In genomic region chr16:16021646-16021987, GRCh38 we compare ENCODE assay signal across 10 cellular contexts.
DNase-seq lines count a peak whose midpoint lies in the region; ATAC-seq and TF ChIP-seq lines count a peak whose summit lies in the region.
"Had no signal": no experiment of that assay in that cellular context is flagged by ENCODE, and none has a peak within 500 bp of the region (broad histone marks: within the 10 kb centered on the region; RNA-seq: fewer than 3 reads in every experiment).

No MANE protein-coding gene starts in this region.

- intact Hi-C loops in heart left ventricle (cut with DNase I) (loop anchor here in 4 of 10 donors (5.0 to 10.0 kb wide), 4 partner anchors 53 to 137 kb away; partner anchors contain the start of gene CEP20 (in 2 of the 4)), Right ventricle myocardium inferior (cut with DNase I) (loop anchor here (5.0 kb wide), 3 partner anchors 51 to 134 kb away; partner anchors contain the start of gene CEP20)

- ATAC-seq in heart left ventricle: peak in 2 of 4 donors; percentile 0 to 4
- ATAC-seq in Right ventricle myocardium inferior: no peak
- no peak for ATAC-seq in upper lobe of left lung (ENCODE audit: low FRiP score in 2 of 2)
- no peak for ATAC-seq in GM18502 (IDR thresholded peaks at IDR 0.05; ENCODE audit: poor library complexity, unreplicated experiment)

- TF ChIP-seq POLR2A in heart left ventricle (IDR thresholded peaks at IDR 0.05): no peak
- no peak for TF ChIP-seq POLR2A in upper lobe of left lung (IDR thresholded peaks at IDR 0.05)

- H3K27me3 Mint-ChIP-seq in chondrocyte (ENCODE audit: low read depth) (no peaks in the 10 kb centered on the region), nephron (ENCODE audit: low read depth) (no peaks in the 10 kb centered on the region)

- no peak for TF ChIP-seq EP300 in upper lobe of left lung (IDR thresholded peaks at IDR 0.05)

- H2AFZ ChIP-seq in MM.1S (ENCODE audit: low read length): no peak overlapping the region

- no peaks in the 10 kb centered on the region for H3K9me2 ChIP-seq in MM.1S (replicated peaks; ENCODE audit: insufficient read depth, low read length)

- H3K4me3 Mint-ChIP-seq in chondrocyte (ENCODE audit: unreplicated experiment): no peak overlapping the region
- no peak overlapping the region for H3K4me3 Mint-ChIP-seq in nephron

- H3K27me3 ChIP-seq in heart left ventricle: no peaks in the 10 kb centered on the region
- H3K27me3 ChIP-seq in upper lobe of left lung: no peaks in the 10 kb centered on the region
- no peaks in the 10 kb centered on the region for H3K27me3 ChIP-seq in MM.1S (replicated peaks; ENCODE audit: insufficient read depth, low read length)

- H3K36me3 Mint-ChIP-seq in chondrocyte (ENCODE audit: low read depth) (peaks cover 25% of the 10 kb centered on the region), nephron (ENCODE audit: low read depth) (peaks cover 35% of the 10 kb centered on the region)

- H3K79me2 ChIP-seq in MM.1S (ENCODE audit: low read length): no peaks in the 10 kb centered on the region

- H3K36me3 ChIP-seq in heart left ventricle (peaks cover 0 to 48% (median 27%) of the 10 kb centered on the region in 9 donors), upper lobe of left lung (peaks cover 2 to 40% (median 9%) of the 10 kb centered on the region in 4 donors), MM.1S (replicated peaks; ENCODE audit: insufficient read depth, low read length) (no peaks in the 10 kb centered on the region)

- peaks cover 8 to 38% (median 22%) of the 10 kb centered on the region in 12 donors for H3K4me1 ChIP-seq in heart left ventricle
- peaks cover 19 to 30% (median 21%) of the 10 kb centered on the region in 4 donors for H3K4me1 ChIP-seq in upper lobe of left lung
- H3K4me1 ChIP-seq in MM.1S (ENCODE audit: low read length): no peaks in the 10 kb centered on the region

- DNase-seq in heart left ventricle (no peak), Right ventricle myocardium inferior (ENCODE audit: missing footprints) (no peak), chondrocyte (ENCODE audit: low spot score) (no peak), upper lobe of left lung (no peak), MM.1S (no peak), EL (no peak)
- DNase-seq: activated CD8-positive, alpha-beta memory T cell treated with anti-CD3 and anti-CD28 coated beads, Interleukin-2, amount 50 U/mL, for 4 hours; NCI-H187 had no signal

- 56 to 72% (median 61%) methylated on average over 9 of the region's 9 CpGs for WGBS in heart left ventricle, 4 donors
- WGBS in upper lobe of left lung, 2 donors: 58 to 68% methylated on average over 9 of the region's 9 CpGs

- H3K4me3 ChIP-seq in heart left ventricle (no peak overlapping the region), upper lobe of left lung (no peak overlapping the region), MM.1S (ENCODE audit: low read length) (no peak overlapping the region)

- TF ChIP-seq CTCF in heart left ventricle (IDR thresholded peaks at IDR 0.05) (no peak), chondrocyte (IDR thresholded peaks at IDR 0.05) (no peak), nephron (IDR thresholded peaks at IDR 0.05; ENCODE audit: unreplicated experiment in 3 of 3) (no peak), upper lobe of left lung (IDR thresholded peaks at IDR 0.05) (no peak), MM.1S (IDR thresholded peaks at IDR 0.05; ENCODE audit: low read length) (no peak)

- H3K4me1 Mint-ChIP-seq in chondrocyte (ENCODE audit: low read depth) (peaks cover 92% of the 10 kb centered on the region), nephron (peaks cover 32% of the 10 kb centered on the region)

- H3K27ac Mint-ChIP-seq in chondrocyte (ENCODE audit: unreplicated experiment) (peak overlapping the region; percentile 97), nephron (peak overlapping the region; percentile 54 to 73 (median 64))

- no peak overlapping the region for H3K4me2 ChIP-seq in MM.1S (ENCODE audit: low read depth, low read length)

- H3K27ac ChIP-seq in heart left ventricle (peak overlapping the region; percentile 22 to 88 (median 78)), upper lobe of left lung (peak overlapping the region; percentile 38 to 66 (median 54)), MM.1S (ENCODE audit: low read length) (no peak overlapping the region)

- no peak overlapping the region for H3K9ac ChIP-seq in MM.1S (ENCODE audit: low read length)

- H3K9me3 Mint-ChIP-seq in chondrocyte (ENCODE audit: low read depth): no peaks in the 10 kb centered on the region
- H3K9me3 Mint-ChIP-seq in nephron: no peaks in the 10 kb centered on the region

- H3K9me3 ChIP-seq in heart left ventricle (no peaks in the 10 kb centered on the region), upper lobe of left lung (no peaks in the 10 kb centered on the region), MM.1S (replicated peaks; ENCODE audit: insufficient read depth, low read length) (no peaks in the 10 kb centered on the region)

- H3F3A ChIP-seq in MM.1S (ENCODE audit: insufficient read depth, low read length): no peaks in the 10 kb centered on the region

- no peaks in the 10 kb centered on the region for H4K20me1 ChIP-seq in MM.1S (ENCODE audit: insufficient read depth, low read length)
